17 cellular contexts compared by ENCODE assay signal in the genomic region with DNA sequence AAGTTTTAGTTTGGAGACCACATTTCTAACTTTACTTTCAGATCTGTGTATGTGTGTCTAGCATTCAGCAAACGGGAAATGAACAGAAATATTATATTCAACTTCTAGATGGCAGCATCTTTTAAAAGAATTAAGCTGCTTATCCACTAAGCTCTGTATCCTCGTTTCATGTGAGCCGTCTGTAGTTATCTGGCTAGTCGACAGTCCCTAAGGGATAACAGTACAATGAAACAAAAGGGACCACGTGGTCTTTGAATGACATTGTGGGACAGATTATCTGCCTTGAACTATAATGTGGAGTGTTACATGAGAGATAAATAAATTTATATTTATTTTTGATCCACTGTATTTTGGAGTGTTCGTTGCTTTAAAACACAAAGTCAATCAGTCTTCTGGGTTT. TPM values are rescaled to one million over a fixed set of nuclear protein-coding genes. Genes with fewer than 3 reads are reported as not detected.
DNase-seq lines count a peak whose midpoint lies in the region; ATAC-seq, FAIRE-seq and TF ChIP-seq lines count a peak whose summit lies in the region.
"Had no signal": no experiment of that assay in that cellular context is flagged by ENCODE, and none has a peak within 500 bp of the region (broad histone marks: within the 10 kb centered on the region; RNA-seq: fewer than 3 reads in every experiment).

No MANE protein-coding gene starts in this region.

- H3K4me1 ChIP-seq in HAP-1 (peaks cover 24% of the 10 kb centered on the region), neuronal stem cell (ENCODE audit: control insufficient read depth in 2 of 2, insufficient read depth in 1 of 2, low read depth in 1 of 2, low read length in 2 of 2) (no peaks in the 10 kb centered on the region)
- H3K4me1 ChIP-seq: BLaER1 treated with 17β-estradiol and CSF1 and Interleukin-3, amounts not matched to agents 10 nM and 100 nM had no signal

- in situ Hi-C loops in HAP-1 (cut with MboI; ENCODE audit: low sequenced_read_pairs) = no loop called here
- in situ Hi-C loops in SK-MEL-5 (cut with HindIII; ENCODE audit: low pct_unique_long_range_greater_than_20kb, low sequenced_read_pairs) = no loop called here

- no peak overlapping the region for H2BK12ac ChIP-seq in neuronal stem cell (ENCODE audit: low read length)

- H2BK15ac ChIP-seq in neuronal stem cell (ENCODE audit: low read length) = no peak overlapping the region

- H2BK120ac ChIP-seq in neuronal stem cell (ENCODE audit: low read depth, low read length) = no peak overlapping the region

- H3K27me3 ChIP-seq in HAP-1 (ENCODE audit: low read depth) (no peaks in the 10 kb centered on the region), neuronal stem cell (ENCODE audit: control insufficient read depth in 3 of 3, insufficient read depth in 3 of 3, low read depth in 1 of 3, low read length in 3 of 3) (no peaks in the 10 kb centered on the region)
- H3K27me3 ChIP-seq: BLaER1 treated with 17β-estradiol and CSF1 and Interleukin-3, amounts not matched to agents 10 nM and 100 nM had no signal

- H3K9me3 ChIP-seq in HAP-1 (peaks cover 12% of the 10 kb centered on the region), neuronal stem cell (replicated peaks in 1 of 2; ENCODE audit: control insufficient read depth in 2 of 2, insufficient read depth in 1 of 2, low read depth in 1 of 2, low read length in 2 of 2) (no peaks in the 10 kb centered on the region)

- TF ChIP-seq POLR2A in H54 (IDR thresholded peaks at IDR 0.05; ENCODE audit: low read depth, low read length) = no peak

- no CpG with 5 or more reads among the region's 6 CpGs for WGBS in neuronal stem cell (ENCODE audit: extremely low coverage in 2 of 2, insufficient read length in 2 of 2, insufficient replicate concordance in 1 of 2), 2 donors

- H3K79me1 ChIP-seq in neuronal stem cell (ENCODE audit: low read depth, low read length) = no peaks in the 10 kb centered on the region

- ATAC-seq in GM18873 (IDR thresholded peaks at IDR 0.05; ENCODE audit: low FRiP score, unreplicated experiment) = no peak
- ATAC-seq: GM12878, HCT116, K562 had no signal

- no peak overlapping the region for H2BK5ac ChIP-seq in neuronal stem cell (ENCODE audit: low read length)

- H3K14ac ChIP-seq in neuronal stem cell (ENCODE audit: low read length) = no peak overlapping the region

- DNase-seq in D341Med (ENCODE audit: low spot score) = peak; percentile 67
- DNase-seq in HAP-1 (ENCODE audit: low spot score in 2 of 2) = peak; percentile 64 to 89
- DNase-seq in SK-MEL-5 (ENCODE audit: low read depth, low spot score) = peak; percentile 13
- DNase-seq in neuronal stem cell (ENCODE audit: low spot score) = no peak
- DNase-seq in H54 (ENCODE audit: insufficient read length, low spot score) = no peak
- DNase-seq in NCI-H2196 (lab: John Stamatoyannopoulos, UW; ENCODE audit: unreplicated experiment) = no peak
- DNase-seq: AML-193; CD4-positive, CD25-positive, alpha-beta regulatory T cell; DMS79 had no signal

- no peak for FAIRE-seq in H54 (lab: Jason Lieb, UNC)
- FAIRE-seq: GM12878, GM18507, H1, K562 had no signal

- H3K18ac ChIP-seq in neuronal stem cell (ENCODE audit: low read length) = no peak overlapping the region

- no peak overlapping the region for H3K27ac ChIP-seq in neuronal stem cell (replicated peaks; ENCODE audit: low read length)
- H3K27ac ChIP-seq: BLaER1 treated with 17β-estradiol and CSF1 and Interleukin-3, amounts not matched to agents 10 nM and 100 nM had no signal

- no peak overlapping the region for H3K23ac ChIP-seq in neuronal stem cell (ENCODE audit: low read depth, low read length, poor library complexity)

- H3K4me2 ChIP-seq in neuronal stem cell (ENCODE audit: insufficient read depth, low read length, poor library complexity, severe bottlenecking) = no peak overlapping the region
- H3K4me2 ChIP-seq: BLaER1 treated with 17β-estradiol and CSF1 and Interleukin-3, amounts not matched to agents 10 nM and 100 nM had no signal

- H4K91ac ChIP-seq in neuronal stem cell (ENCODE audit: low read depth, low read length, poor library complexity) = no peak overlapping the region

- H3K36me3 ChIP-seq in HAP-1 (replicated peaks) = no peaks in the 10 kb centered on the region
- no peaks in the 10 kb centered on the region for H3K36me3 ChIP-seq in neuronal stem cell (replicated peaks in 1 of 2; ENCODE audit: control insufficient read depth in 2 of 2, insufficient read depth in 2 of 2, low read length in 2 of 2)
- H3K36me3 ChIP-seq: BLaER1 treated with 17β-estradiol and CSF1 and Interleukin-3, amounts not matched to agents 10 nM and 100 nM had no signal

- peak overlapping the region; percentile 43 for H2AFZ ChIP-seq in neuronal stem cell (ENCODE audit: low read length)

- no peak overlapping the region for H3K4ac ChIP-seq in neuronal stem cell (ENCODE audit: low read length)

- H3K4me3 ChIP-seq in HAP-1 (no peak overlapping the region), neuronal stem cell (ENCODE audit: low read length in 2 of 2) (no peak overlapping the region)
- H3K4me3 ChIP-seq: BLaER1 treated with 17β-estradiol and CSF1 and Interleukin-3, amounts not matched to agents 10 nM and 100 nM; GM12878; K562 had no signal

- no peak overlapping the region for H2AK5ac ChIP-seq in neuronal stem cell (ENCODE audit: low read depth, low read length)

- no peak overlapping the region for H4K8ac ChIP-seq in neuronal stem cell (ENCODE audit: low read depth, low read length)

- no peak overlapping the region for H3K9ac ChIP-seq in neuronal stem cell (ENCODE audit: low read depth, low read length, poor library complexity)
- H3K9ac ChIP-seq: BLaER1 treated with 17β-estradiol and CSF1 and Interleukin-3, amounts not matched to agents 10 nM and 100 nM had no signal

RNA-seq across cellular contexts. Expression of a gene that starts 35.8 kb away (rescaled TPM):
- total RNA-seq in SK-MEL-5 (2014; rRNA removed; shearing (Covaris generic)) = 8.1 and 10.3 TPM in 2 replicates
- 12.2 and 15.3 TPM in 2 replicates for polyA plus RNA-seq in SK-MEL-5 (2015; cell fraction: cytosol; rRNA removed)
- 8.6 and 10.3 TPM in 2 replicates for polyA plus RNA-seq in SK-MEL-5 (2015; cell fraction: nucleus; rRNA removed)
- 0.74 TPM for polyA plus RNA-seq in neuronal stem cell (2013, experiment 1 of 2)
- 0.75 TPM for polyA plus RNA-seq in neuronal stem cell (2013, experiment 2 of 2)
- total RNA-seq: CD4-positive, CD25-positive, alpha-beta regulatory T cell; G401 had no signal

Comparison
In these comparisons a context has a peak if more than half of its experiments do, and no peak if none do; other contexts are left out.
1. DNase-seq: peak in D341Med (single experiment), HAP-1 (2 of 2) and SK-MEL-5 (single experiment); none in neuronal stem cell (single experiment), H54 (single experiment) and NCI-H2196 (single experiment).